8 cellular contexts compared by ENCODE assay signal in genomic region chr3:58034738-58035511, GRCh38. TPM values are rescaled to one million over a fixed set of nuclear protein-coding genes. Genes with fewer than 3 reads are reported as not detected.
DNase-seq lines count a peak whose midpoint lies in the region; ATAC-seq and TF ChIP-seq lines count a peak whose summit lies in the region.

No MANE protein-coding gene starts in this region.

- H4K20me1 ChIP-seq in osteoblast (ENCODE audit: insufficient read depth, low read length), result peaks cover 67% of the 10 kb centered on the region

- H3K36me3 Mint-ChIP-seq in CD4-positive, alpha-beta T cell (ENCODE audit: low read depth), result peaks cover 15% of the 10 kb centered on the region
- H3K36me3 Mint-ChIP-seq in activated T-cell treated with anti-CD3 and anti-CD28 coated beads, Interleukin-2, amount 50 U/mL, for 72 hours (ENCODE audit: insufficient read depth in 2 of 2), result peaks cover 0 to 4% of the 10 kb centered on the region in 2 donors

- peak overlapping the region; percentile 60 for H3K4me3 Mint-ChIP-seq in CD4-positive, alpha-beta T cell
- peak overlapping the region; percentile 70 to 84 for H3K4me3 Mint-ChIP-seq in activated T-cell treated with anti-CD3 and anti-CD28 coated beads, Interleukin-2, amount 50 U/mL, for 72 hours

- no peaks in the 10 kb centered on the region for H3K9me3 ChIP-seq in CD4-positive, alpha-beta T cell (ENCODE audit: control insufficient read depth, low read length)
- H3K9me3 ChIP-seq in osteoblast (ENCODE audit: low read depth, low read length), result no peaks in the 10 kb centered on the region

- POLR2A ChIA-PET in CD4-positive, alpha-beta T cell (lab: Charles Lee), result interaction anchor here (1.1 to 2.0 kb wide), 3 partner anchors 10 to 47 kb away, joined by 3 to 6 read pairs (median 3); no protein-coding TSS in a partner anchor

- no peaks in the 10 kb centered on the region for H3K36me3 ChIP-seq in osteoblast (ENCODE audit: insufficient read depth, low read length)

- no peak overlapping the region for H2AFZ ChIP-seq in osteoblast (ENCODE audit: low read length)

- TF ChIP-seq CTCF in CD4-positive, alpha-beta T cell (IDR thresholded peaks at IDR 0.05), result no peak
- no peak for TF ChIP-seq CTCF in osteoblast (IDR thresholded peaks at IDR 0.05; ENCODE audit: extremely low read depth, low read depth, low read length)

- no peaks in the 10 kb centered on the region for H3K27me3 ChIP-seq in CD4-positive, alpha-beta T cell (ENCODE audit: control insufficient read depth, insufficient read depth, low read length)
- H3K27me3 ChIP-seq in osteoblast (ENCODE audit: insufficient read depth, low read length), result no peaks in the 10 kb centered on the region

- intact Hi-C loops in CD4-positive, alpha-beta T cell (cut with DNase I, micrococcal nuclease), result loop anchor here in 1 of 2 experiments (1.0 kb wide), 1 partner anchor 47 kb away; no protein-coding TSS in a partner anchor

- peak overlapping the region; percentile 85 for H3K27ac Mint-ChIP-seq in CD4-positive, alpha-beta T cell
- H3K27ac Mint-ChIP-seq in activated T-cell treated with anti-CD3 and anti-CD28 coated beads, Interleukin-2, amount 50 U/mL, for 72 hours, result peak overlapping the region; percentile 77

- CTCF ChIA-PET in CD4-positive, alpha-beta T cell (lab: Charles Lee), result no interaction called here

- H3K4me1 Mint-ChIP-seq in CD4-positive, alpha-beta T cell (ENCODE audit: low read depth), result peaks cover 59% of the 10 kb centered on the region
- peaks cover 70% of the 10 kb centered on the region for H3K4me1 Mint-ChIP-seq in activated T-cell treated with anti-CD3 and anti-CD28 coated beads, Interleukin-2, amount 50 U/mL, for 72 hours (ENCODE audit: low read depth)

- H3K27me3 Mint-ChIP-seq in CD4-positive, alpha-beta T cell, result no peaks in the 10 kb centered on the region
- peaks cover 6% of the 10 kb centered on the region for H3K27me3 Mint-ChIP-seq in activated T-cell treated with anti-CD3 and anti-CD28 coated beads, Interleukin-2, amount 50 U/mL, for 72 hours (ENCODE audit: low read depth)

- H3K79me2 ChIP-seq in osteoblast (ENCODE audit: insufficient read depth, low read length), result peaks cover 94% of the 10 kb centered on the region

- H3K4me2 ChIP-seq in osteoblast (ENCODE audit: insufficient read depth, low read length), result peak overlapping the region; percentile 75

- ATAC-seq in CD4-positive, alpha-beta T cell (ENCODE audit: poor library complexity), result peak; percentile 94
- ATAC-seq in GM19328 (IDR thresholded peaks at IDR 0.05; ENCODE audit: unreplicated experiment) (peak; percentile 89), HG03108 (IDR thresholded peaks at IDR 0.05; ENCODE audit: unreplicated experiment) (peak; percentile 97)
- peak; percentile 98 for ATAC-seq in activated T-cell treated with anti-CD3 and anti-CD28 coated beads, Interleukin-2, amount 50 U/mL, for 72 hours (replicated peaks in 1 of 2)

- H3K4me3 ChIP-seq in osteoblast (ENCODE audit: insufficient read depth, low read length), result no peak overlapping the region

- H3K27ac ChIP-seq in CD4-positive, alpha-beta T cell (ENCODE audit: low read depth, low read length), result peak overlapping the region; percentile 15
- peak overlapping the region; percentile 77 for H3K27ac ChIP-seq in osteoblast (ENCODE audit: low read depth, low read length)

- H3K9me3 Mint-ChIP-seq in CD4-positive, alpha-beta T cell, result no peaks in the 10 kb centered on the region
- no peaks in the 10 kb centered on the region for H3K9me3 Mint-ChIP-seq in activated T-cell treated with anti-CD3 and anti-CD28 coated beads, Interleukin-2, amount 50 U/mL, for 72 hours

- peak in 3 of 10 experiments; percentile 3 to 43 (median 13) for DNase-seq in CD4-positive, alpha-beta T cell
- DNase-seq in activated T-cell treated with anti-CD3 and anti-CD28 coated beads, Interleukin-2, amount 50 U/mL, for 72 hours, result peak; percentile 59 to 63
- DNase-seq in osteoblast (ENCODE audit: insufficient read length, low spot score, missing footprints) (peak; percentile 13), NCI-H146 (lab: John Stamatoyannopoulos, UW) (no peak), NCI-H2196 (lab: John Stamatoyannopoulos, UW; ENCODE audit: unreplicated experiment) (no peak), NCI-H526 treated with DMSO at 0.1 percent for 48 hours (lab: John Stamatoyannopoulos, UW) (no peak)

- H3K4me1 ChIP-seq in osteoblast (ENCODE audit: insufficient read depth, low read length), result peaks cover 45% of the 10 kb centered on the region

RNA-seq across cellular contexts. Expression of gene FLNB, which starts 26.7 kb away (rescaled TPM):
- total RNA-seq in CD4-positive, alpha-beta T cell, result 10 to 100 TPM; 39.7 to 42.1 TPM
- 10 to 100 TPM; 46.1 to 56.7 TPM for total RNA-seq in activated T-cell treated with anti-CD3 and anti-CD28 coated beads, Interleukin-2, amount 50 U/mL, for 72 hours
- 259 and 274 TPM in 2 replicates for total RNA-seq in osteoblast

Comparison
In these comparisons a context has a peak if more than half of its experiments do, and no peak if none do; other contexts are left out.
1. DNase-seq: peak in activated T-cell treated with anti-CD3 and anti-CD28 coated beads, Interleukin-2, amount 50 U/mL, for 72 hours (2 of 2) and osteoblast (single experiment); none in NCI-H146 (single experiment), NCI-H2196 (single experiment) and NCI-H526 treated with DMSO at 0.1 percent for 48 hours (single experiment).
2. Peak in every context shown above with its lines, with median percentiles within 50 percentile points of each other: ATAC-seq.